11 cellular contexts compared by ENCODE assay signal in the genomic region with DNA sequence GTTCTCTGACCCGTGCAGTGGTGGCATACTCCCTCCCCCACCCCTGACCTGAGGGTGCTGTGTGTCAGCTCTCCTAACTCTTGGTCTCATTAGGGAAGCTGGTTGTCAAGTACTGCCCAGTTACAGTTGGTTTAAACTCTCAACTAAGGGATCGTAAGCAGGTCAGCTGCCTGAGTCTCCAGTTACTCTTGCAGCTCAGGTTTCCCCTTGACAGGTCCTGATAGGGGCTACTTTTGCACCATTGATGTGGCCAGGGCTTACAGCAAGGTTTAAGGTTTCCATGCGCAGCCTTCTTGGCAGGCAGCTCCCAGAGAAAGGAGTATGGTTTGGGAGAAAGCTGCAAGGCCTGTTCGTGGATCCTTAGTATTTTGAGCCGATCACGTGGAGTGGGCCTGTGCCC.
DNase-seq lines count a peak whose midpoint lies in the region; FAIRE-seq and TF ChIP-seq lines count a peak whose summit lies in the region.
"Had no signal": no experiment of that assay in that cellular context is flagged by ENCODE, and none has a peak within 500 bp of the region (broad histone marks: within the 10 kb centered on the region; RNA-seq: fewer than 3 reads in every experiment).

No MANE protein-coding gene starts in this region.

- TF ChIP-seq POLR2A in ovary (IDR thresholded peaks at IDR 0.05) = no peak

- no peak for FAIRE-seq in D721Med (lab: Jason Lieb, UNC)

- 53 to 85% (median 81%) methylated on average over 6 of the region's 6 CpGs for WGBS in ovary, 3 donors

- H3K4me3 ChIP-seq in coronary artery (peak overlapping the region; percentile 6), ovary (no peak overlapping the region)

- no peaks in the 10 kb centered on the region for H3K27me3 ChIP-seq in ovary

- H3K27me3 Mint-ChIP-seq in progenitor cell of endocrine pancreas = no peaks in the 10 kb centered on the region

- peak; percentile 85 for DNase-seq in DMS79 (lab: John Stamatoyannopoulos, UW)
- peak; percentile 60 for DNase-seq in NCI-H2107 (lab: John Stamatoyannopoulos, UW)
- no peak for DNase-seq in coronary artery (ENCODE audit: low spot score)
- no peak for DNase-seq in progenitor cell of endocrine pancreas (ENCODE audit: low spot score, unreplicated experiment)
- DNase-seq in D721Med (ENCODE audit: insufficient read length, low spot score) = no peak
- no peak for DNase-seq in ovary
- no peak for DNase-seq in foreskin melanocyte
- no peak for DNase-seq in NCI-H146 treated with DMSO at 0.1 percent for 48 hours (lab: John Stamatoyannopoulos, UW; ENCODE audit: unreplicated experiment)
- DNase-seq: nucleus accumbens; stimulated activated CD4-positive, alpha-beta T cell treated with anti-CD3 and anti-CD28 coated beads, Interleukin-4, amount 100 ng/mL, for 4 hours; substantia nigra had no signal

- peaks cover 43% of the 10 kb centered on the region for H3K4me1 Mint-ChIP-seq in progenitor cell of endocrine pancreas (ENCODE audit: low read depth)

- H3K36me3 ChIP-seq in ovary = no peaks in the 10 kb centered on the region

- no peak for TF ChIP-seq EP300 in ovary (IDR thresholded peaks at IDR 0.05)

- H3K9me3 Mint-ChIP-seq in progenitor cell of endocrine pancreas (ENCODE audit: low read depth) = peaks cover 7% of the 10 kb centered on the region

- peaks cover 11% of the 10 kb centered on the region for H3K4me1 ChIP-seq in ovary (ENCODE audit: insufficient read depth)

- H3K9me3 ChIP-seq in ovary = no peaks in the 10 kb centered on the region

- no peak overlapping the region for H3K4me3 Mint-ChIP-seq in progenitor cell of endocrine pancreas (ENCODE audit: low read depth)

- intact Hi-C loops in ovary (cut with DNase I) = no loop called here

- peak overlapping the region; percentile 71 for H3K27ac Mint-ChIP-seq in progenitor cell of endocrine pancreas

- peaks cover 16% of the 10 kb centered on the region for H3K36me3 Mint-ChIP-seq in progenitor cell of endocrine pancreas (ENCODE audit: insufficient read depth)

- no peak for TF ChIP-seq CTCF in coronary artery (IDR thresholded peaks at IDR 0.05)
- no peak for TF ChIP-seq CTCF in progenitor cell of endocrine pancreas (IDR thresholded peaks at IDR 0.05; ENCODE audit: unreplicated experiment)
- TF ChIP-seq CTCF in D721Med (IDR thresholded peaks at IDR 0.05; ENCODE audit: insufficient read depth, missing control alignments) = no peak
- TF ChIP-seq CTCF in ovary (IDR thresholded peaks at IDR 0.05) = no peak

- peak overlapping the region; percentile 14 to 57 for H3K27ac ChIP-seq in coronary artery
- no peak overlapping the region for H3K27ac ChIP-seq in ovary

Comparison
In these comparisons a context has a peak if more than half of its experiments do, and no peak if none do; other contexts are left out.
1. DNase-seq: peak in DMS79 (single experiment) and NCI-H2107 (single experiment); none in coronary artery (single experiment), progenitor cell of endocrine pancreas (single experiment), D721Med (single experiment), ovary (0 of 5), foreskin melanocyte (single experiment) and NCI-H146 treated with DMSO at 0.1 percent for 48 hours (single experiment).
2. H3K27ac ChIP-seq: peak in coronary artery (2 of 2); none in ovary (0 of 2).